Comparison of ENCODE assay signal across 1 cellular context in the genomic region with DNA sequence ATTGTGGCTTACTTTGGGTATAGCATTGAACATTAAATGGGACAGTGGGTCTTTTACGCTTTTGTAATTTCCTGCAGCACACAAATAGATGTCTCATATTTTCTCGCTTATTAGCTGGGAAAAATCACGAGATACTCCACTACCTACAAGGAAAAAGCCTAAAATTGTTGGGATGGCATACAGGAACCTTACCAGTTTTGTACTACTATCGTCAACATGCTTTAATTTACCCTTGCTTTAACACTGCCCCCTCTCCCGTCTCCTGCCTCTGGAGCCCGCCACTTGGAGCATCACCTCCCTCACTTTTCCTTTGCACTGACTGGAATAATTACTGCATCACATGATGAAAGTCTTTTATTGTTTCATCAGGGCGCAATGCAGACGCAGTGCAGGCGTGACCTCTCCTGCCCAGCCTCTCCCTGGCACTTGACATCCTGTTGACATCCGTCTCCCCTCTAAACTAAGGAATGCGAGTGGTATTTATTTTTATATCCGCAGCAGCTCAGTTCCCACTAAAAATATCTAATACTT.
TF ChIP-seq lines count a peak whose summit lies in the region.

No MANE protein-coding gene starts in this region.

TF ChIP-seq in SK-N-SH, 30 proteins besides CTCF, POLR2A, EP300 and RAD21 (continued from another document):
- TF ChIP-seq, protein P1, sequence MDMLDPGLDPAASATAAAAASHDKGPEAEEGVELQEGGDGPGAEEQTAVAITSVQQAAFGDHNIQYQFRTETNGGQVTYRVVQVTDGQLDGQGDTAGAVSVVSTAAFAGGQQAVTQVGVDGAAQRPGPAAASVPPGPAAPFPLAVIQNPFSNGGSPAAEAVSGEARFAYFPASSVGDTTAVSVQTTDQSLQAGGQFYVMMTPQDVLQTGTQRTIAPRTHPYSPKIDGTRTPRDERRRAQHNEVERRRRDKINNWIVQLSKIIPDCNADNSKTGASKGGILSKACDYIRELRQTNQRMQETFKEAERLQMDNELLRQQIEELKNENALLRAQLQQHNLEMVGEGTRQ (IDR thresholded peaks at IDR 0.05; ENCODE audit: borderline replicate concordance, low read depth, low read length), result no peak
- TF ChIP-seq SMC3 (IDR thresholded peaks at IDR 0.05; ENCODE audit: low read depth, low read length) (no peak), TAF1 (IDR thresholded peaks at IDR 0.05; ENCODE audit: borderline replicate concordance, low read depth, low read length) (peak; percentile 68; the same call in 1 of the 2 replicates), EZH2phosphoT487 (IDR thresholded peaks at IDR 0.05; ENCODE audit: borderline replicate concordance, low read depth) (no peak)
- TF ChIP-seq, protein P2, sequence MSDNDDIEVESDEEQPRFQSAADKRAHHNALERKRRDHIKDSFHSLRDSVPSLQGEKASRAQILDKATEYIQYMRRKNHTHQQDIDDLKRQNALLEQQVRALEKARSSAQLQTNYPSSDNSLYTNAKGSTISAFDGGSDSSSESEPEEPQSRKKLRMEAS (IDR thresholded peaks at IDR 0.05; ENCODE audit: low read depth), result peak; percentile 56; the same call in 1 of the 2 replicates
TF ChIP-seq in SK-N-SH: peak in this region for 9.
